Comparison of ENCODE assay signal across 8 cellular contexts in the genomic region with DNA sequence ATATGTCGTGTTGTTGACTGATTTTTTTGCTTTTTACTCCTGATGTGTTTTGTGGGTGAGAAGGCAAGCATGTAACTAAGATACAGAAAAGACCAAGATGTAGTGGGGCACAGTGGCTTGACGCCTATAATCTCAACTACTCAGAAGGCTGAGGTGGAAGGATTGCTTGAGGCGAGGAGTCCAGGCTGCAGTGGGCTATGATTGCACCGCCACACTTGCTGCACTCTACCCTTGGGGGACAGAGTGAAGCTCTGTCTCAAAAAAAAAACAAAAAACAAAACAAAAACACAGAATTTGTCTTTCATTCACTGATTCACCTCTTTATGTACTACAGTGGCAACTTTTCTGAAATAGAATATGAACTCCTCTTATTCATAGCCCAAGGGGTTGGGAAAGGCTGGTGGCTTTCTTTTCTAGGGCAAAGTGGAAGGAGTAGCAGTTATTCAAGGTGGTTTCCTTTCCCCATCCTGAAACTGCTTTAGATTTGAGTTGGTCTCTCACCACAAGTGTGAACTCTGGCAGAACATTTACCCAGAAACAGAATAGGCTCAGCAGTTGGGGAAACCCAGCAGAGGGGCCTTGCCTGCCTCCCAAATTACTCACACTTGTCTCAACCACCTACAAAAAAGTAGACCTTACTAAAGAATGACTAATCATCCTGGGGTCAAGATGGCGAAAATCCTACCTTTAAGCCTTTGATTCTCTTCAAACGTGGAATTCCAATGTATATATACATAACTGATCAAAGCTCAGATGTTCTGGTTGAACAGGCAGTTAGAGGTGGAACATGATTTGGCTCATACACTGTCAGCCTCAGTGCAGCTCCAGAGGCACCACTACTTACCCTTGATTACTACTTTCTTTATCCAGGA. TPM values are rescaled to one million over a fixed set of nuclear protein-coding genes. Genes with fewer than 3 reads are reported as not detected.
DNase-seq lines count a peak whose midpoint lies in the region; ATAC-seq and TF ChIP-seq lines count a peak whose summit lies in the region.

No MANE protein-coding gene starts in this region.

- TF ChIP-seq CTCF in kidney epithelial cell (IDR thresholded peaks at IDR 0.05; ENCODE audit: insufficient read depth, low read length, poor library complexity, severe bottlenecking) = no peak

- ATAC-seq in GM18873 (IDR thresholded peaks at IDR 0.05; ENCODE audit: low FRiP score, unreplicated experiment) (peak; percentile 89), HG03039 (IDR thresholded peaks at IDR 0.05; ENCODE audit: unreplicated experiment) (peak; percentile 89)

- DNase-seq in activated CD4-positive, alpha-beta T cell treated with anti-CD3 and anti-CD28 coated beads for 4 hours = peak; percentile 45 to 48
- DNase-seq in kidney epithelial cell (ENCODE audit: low read depth) (peak; percentile 50), NCI-H82 (lab: John Stamatoyannopoulos, UW) (no peak), NCI-H1417 treated with DMSO at 0.1 percent for 48 hours (lab: John Stamatoyannopoulos, UW) (no peak), SIG-M5 (lab: John Stamatoyannopoulos, UW) (no peak), caudate nucleus (lab: John Stamatoyannopoulos, UW) (no peak)

- H3K27ac ChIP-seq in caudate nucleus (ENCODE audit: low read depth, low read length) = no peak overlapping the region

- H3K27me3 ChIP-seq in kidney epithelial cell (ENCODE audit: control insufficient read depth, insufficient read depth, low read length) = no peaks in the 10 kb centered on the region

- no peaks in the 10 kb centered on the region for H3K36me3 ChIP-seq in kidney epithelial cell (ENCODE audit: control insufficient read depth, insufficient read depth, low read length)

- H3K4me3 ChIP-seq in kidney epithelial cell (ENCODE audit: low read depth, low read length) = no peak overlapping the region

RNA-seq across cellular contexts. Expression of a gene that starts 6.5 kb away (rescaled TPM):
- total RNA-seq in kidney epithelial cell = 33.6 and 43.1 TPM in 2 replicates

Comparison
In these comparisons a context has a peak if more than half of its experiments do, and no peak if none do; other contexts are left out.
1. DNase-seq: peak in activated CD4-positive, alpha-beta T cell treated with anti-CD3 and anti-CD28 coated beads for 4 hours (2 of 2) and kidney epithelial cell (single experiment); none in NCI-H82 (single experiment), NCI-H1417 treated with DMSO at 0.1 percent for 48 hours (single experiment), SIG-M5 (single experiment) and caudate nucleus (0 of 61).